In genomic region chr10:19958787-19959186, GRCh38 we compare ENCODE assay signal across 11 cellular contexts.
DNase-seq lines count a peak whose midpoint lies in the region; ATAC-seq and TF ChIP-seq lines count a peak whose summit lies in the region.
"Had no signal": no experiment of that assay in that cellular context is flagged by ENCODE, and none has a peak within 500 bp of the region (broad histone marks: within the 10 kb centered on the region; RNA-seq: fewer than 3 reads in every experiment).

No MANE protein-coding gene starts in this region.

- ATAC-seq in HG02610 (IDR thresholded peaks at IDR 0.05; ENCODE audit: unreplicated experiment) (peak; percentile 80), HG03457 (IDR thresholded peaks at IDR 0.05; ENCODE audit: unreplicated experiment) (peak; percentile 98)
- ATAC-seq: K562 had no signal

- TF ChIP-seq CTCF in nephron (IDR thresholded peaks at IDR 0.05; ENCODE audit: unreplicated experiment in 3 of 3) = no peak

- H3K27me3 ChIP-seq in CD8-positive, alpha-beta memory T cell (ENCODE audit: insufficient read depth, low read length, poor library complexity, severe bottlenecking) = no peaks in the 10 kb centered on the region
- H3K27me3 ChIP-seq in Karpas-422 (ENCODE audit: low read length) = 0 out of 2 replicates have a peak, but pooled peaks cover 4% of the 10 kb centered on the region

- H2AFZ ChIP-seq in Karpas-422 (ENCODE audit: low read length) = no peak overlapping the region

- H3K4me1 Mint-ChIP-seq in nephron = peaks cover 42% of the 10 kb centered on the region
- no peaks in the 10 kb centered on the region for H3K4me1 Mint-ChIP-seq in CD8-positive, alpha-beta memory T cell

- no peak overlapping the region for H3K4me2 ChIP-seq in Karpas-422 (ENCODE audit: low read depth, low read length, poor library complexity, severe bottlenecking)

- peak; percentile 33 for TF ChIP-seq POLR2A in GM19099 (IDR thresholded peaks at IDR 0.05; ENCODE audit: extremely low read depth, insufficient read length, low read depth)

- H3K27me3 Mint-ChIP-seq in nephron (ENCODE audit: low read depth) = no peaks in the 10 kb centered on the region
- no peaks in the 10 kb centered on the region for H3K27me3 Mint-ChIP-seq in CD8-positive, alpha-beta memory T cell

- no peaks in the 10 kb centered on the region for H3K36me3 ChIP-seq in CD8-positive, alpha-beta memory T cell (ENCODE audit: insufficient read depth, low read length)
- no peaks in the 10 kb centered on the region for H3K36me3 ChIP-seq in Karpas-422 (ENCODE audit: insufficient read depth, low read length)

- no peaks in the 10 kb centered on the region for H4K20me1 ChIP-seq in Karpas-422 (ENCODE audit: insufficient read depth, low read depth, low read length)

- H3K9ac ChIP-seq in Karpas-422 (ENCODE audit: low read length) = no peak overlapping the region

- H3K9me2 ChIP-seq in Karpas-422 (replicated peaks; ENCODE audit: insufficient read depth, low read length) = no peaks in the 10 kb centered on the region

- no peak overlapping the region for H3K27ac ChIP-seq in CD8-positive, alpha-beta memory T cell (ENCODE audit: low read depth, low read length)
- H3K27ac ChIP-seq in Karpas-422 (ENCODE audit: low read length) = no peak overlapping the region

- no peak overlapping the region for H3K4me3 ChIP-seq in CD8-positive, alpha-beta memory T cell (ENCODE audit: low read length)
- no peak overlapping the region for H3K4me3 ChIP-seq in Karpas-422 (ENCODE audit: low read length)
- H3K4me3 ChIP-seq: K562 had no signal

- H3K4me3 Mint-ChIP-seq in nephron = no peak overlapping the region
- no peak overlapping the region for H3K4me3 Mint-ChIP-seq in CD8-positive, alpha-beta memory T cell

- POLR2A ChIA-PET in CD8-positive, alpha-beta memory T cell (lab: Charles Lee) = no interaction called here

- H3K36me3 Mint-ChIP-seq in nephron (ENCODE audit: low read depth) = no peaks in the 10 kb centered on the region
- no peaks in the 10 kb centered on the region for H3K36me3 Mint-ChIP-seq in CD8-positive, alpha-beta memory T cell

- no peak for DNase-seq in CD8-positive, alpha-beta memory T cell
- DNase-seq in Karpas-422 (no peak), retina (no peak), activated gamma-delta T cell treated with Interleukin-2 at 50 U/mL for 16 hours (no peak)
- DNase-seq: activated CD4-positive, alpha-beta T cell treated with anti-CD3 and anti-CD28 coated beads for 4 hours; SHP77 had no signal

- H3K27ac Mint-ChIP-seq in nephron = peak overlapping the region; percentile 45 to 70 (median 57)
- no peak overlapping the region for H3K27ac Mint-ChIP-seq in CD8-positive, alpha-beta memory T cell

- no peaks in the 10 kb centered on the region for H3K4me1 ChIP-seq in CD8-positive, alpha-beta memory T cell (ENCODE audit: insufficient read depth, low read length)
- H3K4me1 ChIP-seq in Karpas-422 (ENCODE audit: low read length) = no peaks in the 10 kb centered on the region

- no peaks in the 10 kb centered on the region for H3K9me3 Mint-ChIP-seq in nephron
- H3K9me3 Mint-ChIP-seq in CD8-positive, alpha-beta memory T cell = peaks cover 5 to 16% (median 14%) of the 10 kb centered on the region in 5 donors

- CTCF ChIA-PET in CD8-positive, alpha-beta memory T cell (lab: Charles Lee) = no interaction called here

- no peaks in the 10 kb centered on the region for H3K79me2 ChIP-seq in Karpas-422 (ENCODE audit: low read length)

- H3K9me3 ChIP-seq in CD8-positive, alpha-beta memory T cell (ENCODE audit: low read length) = no peaks in the 10 kb centered on the region
- peaks cover 3% of the 10 kb centered on the region for H3K9me3 ChIP-seq in Karpas-422 (ENCODE audit: low read length)

Comparison
In these comparisons a context has a peak if more than half of its experiments do, and no peak if none do; other contexts are left out.
1. H3K27ac Mint-ChIP-seq: peak in nephron (3 of 3); none in CD8-positive, alpha-beta memory T cell (0 of 8).